8 cellular contexts compared by ENCODE assay signal in genomic region chr10:108465871-108466641, GRCh38.
DNase-seq lines count a peak whose midpoint lies in the region; ATAC-seq and TF ChIP-seq lines count a peak whose summit lies in the region.

No MANE protein-coding gene starts in this region.

- H3K4me2 ChIP-seq in smooth muscle cell (peak overlapping the region; percentile 99), PC-9 (no peak overlapping the region)

- H4K20me1 ChIP-seq in smooth muscle cell (ENCODE audit: low read depth) (no peaks in the 10 kb centered on the region), PC-9 (ENCODE audit: insufficient read depth) (no peaks in the 10 kb centered on the region)

- no peaks in the 10 kb centered on the region for H3K4me1 ChIP-seq in smooth muscle cell (ENCODE audit: low read depth)
- no peaks in the 10 kb centered on the region for H3K4me1 ChIP-seq in PC-9 (replicated peaks; ENCODE audit: insufficient read depth)
- H3K4me1 ChIP-seq in HAP-1, result no peaks in the 10 kb centered on the region

- H3K4me3 ChIP-seq in coronary artery, result peak overlapping the region; percentile 75
- H3K4me3 ChIP-seq in smooth muscle cell, result peak overlapping the region; percentile 76
- no peak overlapping the region for H3K4me3 ChIP-seq in PC-9
- H3K4me3 ChIP-seq in HAP-1, result no peak overlapping the region

- in situ Hi-C loops in HAP-1 (cut with MboI; ENCODE audit: low sequenced_read_pairs), result no loop called here

- BruUV-seq in PC-9 (replicated peaks; lab: Mats Ljungman, UMichigan), result no TSS peak

- intact Hi-C loops in PC-9 (cut with micrococcal nuclease; ENCODE audit: unreplicated experiment), result no loop called here

- H3K27me3 ChIP-seq in smooth muscle cell (ENCODE audit: low read depth) (peaks cover 51% of the 10 kb centered on the region), PC-9 (ENCODE audit: insufficient read depth, low read depth) (no peaks in the 10 kb centered on the region), HAP-1 (ENCODE audit: low read depth) (no peaks in the 10 kb centered on the region)

- no peak for TF ChIP-seq CTCF in coronary artery (IDR thresholded peaks at IDR 0.05)
- TF ChIP-seq CTCF in smooth muscle cell (IDR thresholded peaks at IDR 0.05; ENCODE audit: borderline replicate concordance, insufficient read depth, poor library complexity, severe bottlenecking), result no peak
- no peak for TF ChIP-seq CTCF in PC-9 (conservative IDR thresholded peaks at IDR 0.05)

- H3K9ac ChIP-seq in smooth muscle cell (ENCODE audit: low read depth), result no peak overlapping the region

- no peak for ATAC-seq in GM18873 (IDR thresholded peaks at IDR 0.05; ENCODE audit: low FRiP score, unreplicated experiment)
- no peak for ATAC-seq in GM21381 (IDR thresholded peaks at IDR 0.05; ENCODE audit: unreplicated experiment)

- POLR2A ChIA-PET in PC-9 (lab: Charles Lee; ENCODE audit: unreplicated experiment), result no interaction called here

- no peaks in the 10 kb centered on the region for H3F3A ChIP-seq in smooth muscle cell (ENCODE audit: low read depth)
- H3F3A ChIP-seq in PC-9 (ENCODE audit: insufficient read depth, low read depth), result no peaks in the 10 kb centered on the region

- H3K9me3 ChIP-seq in smooth muscle cell (replicated peaks; ENCODE audit: low read depth), result no peaks in the 10 kb centered on the region
- no peaks in the 10 kb centered on the region for H3K9me3 ChIP-seq in PC-9 (ENCODE audit: insufficient read depth, low read depth)
- no peaks in the 10 kb centered on the region for H3K9me3 ChIP-seq in HAP-1

- H3K36me3 ChIP-seq in smooth muscle cell (ENCODE audit: low read depth), result no peaks in the 10 kb centered on the region
- no peaks in the 10 kb centered on the region for H3K36me3 ChIP-seq in PC-9 (ENCODE audit: low read depth)
- H3K36me3 ChIP-seq in HAP-1 (replicated peaks), result no peaks in the 10 kb centered on the region

- H3K79me2 ChIP-seq in smooth muscle cell (ENCODE audit: low read depth) (no peaks in the 10 kb centered on the region), PC-9 (ENCODE audit: low read depth) (no peaks in the 10 kb centered on the region)

- H3K9me2 ChIP-seq in PC-9 (ENCODE audit: insufficient read depth), result no peaks in the 10 kb centered on the region

- WGBS in smooth muscle cell (ENCODE audit: low lambda C conversion rate), result 5% methylated on average over 43 of the region's 62 CpGs

- H3K27ac ChIP-seq in coronary artery, result peak overlapping the region in 1 of 2 donors; percentile 5
- no peak overlapping the region for H3K27ac ChIP-seq in smooth muscle cell (ENCODE audit: low read depth)
- H3K27ac ChIP-seq in PC-9, result no peak overlapping the region

- CTCF ChIA-PET in PC-9 (lab: Charles Lee), result no interaction called here

- DNase-seq in HCEC 1CT (peak; percentile 61), coronary artery (ENCODE audit: low spot score) (peak; percentile 74), kidney glomerular epithelial cell (lab: John Stamatoyannopoulos, UW) (peak; percentile 5), smooth muscle cell (lab: John Stamatoyannopoulos, UW; ENCODE audit: unreplicated experiment) (no peak), PC-9 (no peak), HAP-1 (ENCODE audit: low spot score in 2 of 2) (no peak)

- H2AFZ ChIP-seq in smooth muscle cell (ENCODE audit: low read depth), result peak overlapping the region; percentile 98
- no peak overlapping the region for H2AFZ ChIP-seq in PC-9

Comparison
In these comparisons a context has a peak if more than half of its experiments do, and no peak if none do; other contexts are left out.
1. DNase-seq: peak in HCEC 1CT (single experiment), coronary artery (single experiment) and kidney glomerular epithelial cell (single experiment); none in smooth muscle cell (single experiment), PC-9 (0 of 2) and HAP-1 (0 of 2).
2. H3K4me3 ChIP-seq: peak in coronary artery (single experiment) and smooth muscle cell (single experiment); none in PC-9 (single experiment) and HAP-1 (single experiment).